In the genomic region with DNA sequence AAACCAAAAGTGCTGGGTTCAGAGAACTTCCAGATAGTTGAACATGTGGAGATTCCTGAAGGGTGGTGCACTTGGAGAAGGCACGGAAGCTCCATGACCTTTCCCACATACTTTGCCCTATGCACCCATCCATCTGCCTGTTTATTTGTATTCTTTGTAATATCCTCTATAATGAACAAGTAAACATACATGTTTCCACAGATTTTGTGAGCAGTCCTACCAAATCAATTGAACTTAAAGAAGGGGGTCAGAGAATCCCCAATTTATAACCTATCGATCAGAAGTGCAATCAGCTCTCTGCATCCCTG, we compare ENCODE assay signal across 20 cellular contexts.
DNase-seq lines count a peak whose midpoint lies in the region; ATAC-seq and TF ChIP-seq lines count a peak whose summit lies in the region.
"Had no signal": no experiment of that assay in that cellular context is flagged by ENCODE, and none has a peak within 500 bp of the region (broad histone marks: within the 10 kb centered on the region; RNA-seq: fewer than 3 reads in every experiment).

No MANE protein-coding gene starts in this region.

- RAD21 ChIA-PET in HCT116 (lab: Charles Lee; ENCODE audit: low non-redundant PET in 1 of 2, low total read pairs in 2 of 2, uncharacterized antibody in 2 of 2, unreplicated experiment in 2 of 2) = no interaction called here

- H3K4me1 ChIP-seq in HCT116 (ENCODE audit: control insufficient read depth in 1 of 2, insufficient read depth in 2 of 2, low read length in 2 of 2) = peaks cover 0 to 14% of the 10 kb centered on the region in 2 experiments; a peak in 1 of 4 replicates
- peaks cover 12% of the 10 kb centered on the region for H3K4me1 ChIP-seq in HUES6 (ENCODE audit: control insufficient read depth, insufficient read depth, low read length)
- no peaks in the 10 kb centered on the region for H3K4me1 ChIP-seq in mesendoderm (ENCODE audit: control insufficient read depth, low read depth, low read length)
- H3K4me1 ChIP-seq: BE2C had no signal

- H3K27me3 ChIP-seq in HCT116 (ENCODE audit: insufficient read depth, low read length) = no peaks in the 10 kb centered on the region; the same call in 1 of the 2 replicates
- no peaks in the 10 kb centered on the region for H3K27me3 ChIP-seq in HUES6 (ENCODE audit: control insufficient read depth, insufficient read depth, low read length)
- H3K27me3 ChIP-seq in mesendoderm (ENCODE audit: insufficient read depth, low read length, poor library complexity) = no peaks in the 10 kb centered on the region
- H3K27me3 ChIP-seq: BE2C, MG63, SJSA1 had no signal

- H4K5ac ChIP-seq in mesendoderm (ENCODE audit: low read length) = no peak overlapping the region

- no peak overlapping the region for H3K23ac ChIP-seq in mesendoderm (ENCODE audit: low read length)

- peak overlapping the region; percentile 8 for H2AFZ ChIP-seq in HCT116 (ENCODE audit: low read depth, low read length, poor library complexity, severe bottlenecking)

- POLR2A ChIA-PET in HCT116 (lab: Charles Lee) = no interaction called here

- no peak overlapping the region for H4K8ac ChIP-seq in mesendoderm (ENCODE audit: low read depth, low read length)

- H3K36me3 ChIP-seq in HCT116 (ENCODE audit: control insufficient read depth in 1 of 2, insufficient read depth in 2 of 2, low read length in 2 of 2) (no peaks in the 10 kb centered on the region), HUES6 (ENCODE audit: control insufficient read depth, insufficient read depth, low read length) (no peaks in the 10 kb centered on the region), mesendoderm (ENCODE audit: control insufficient read depth, insufficient read depth, low read length) (no peaks in the 10 kb centered on the region)
- H3K36me3 ChIP-seq: BE2C, MG63, SJSA1 had no signal

- CTCF ChIA-PET in HCT116 (lab: Charles Lee) = no interaction called here

- H2BK15ac ChIP-seq in mesendoderm (replicated peaks; ENCODE audit: low read depth) = peak overlapping the region; percentile 92

- H3K9me3 ChIP-seq in HCT116 (ENCODE audit: control insufficient read depth in 1 of 2, insufficient read depth in 1 of 2, low read depth in 1 of 2, low read length in 2 of 2) (no peaks in the 10 kb centered on the region), HUES6 (ENCODE audit: control insufficient read depth, insufficient read depth, low read depth, low read length) (0 out of 2 replicates have a peak, but pooled peaks cover 3% of the 10 kb centered on the region)
- H3K9me3 ChIP-seq: BE2C, SJSA1 had no signal

- no peak overlapping the region for H2BK120ac ChIP-seq in mesendoderm (ENCODE audit: low read depth, low read length)

- no peak for ATAC-seq in HCT116
- ATAC-seq in GM21529 (IDR thresholded peaks at IDR 0.05; ENCODE audit: unreplicated experiment) = no peak

- H3K18ac ChIP-seq in mesendoderm (ENCODE audit: low read length) = peak overlapping the region; percentile 95

- no peak for TF ChIP-seq POLR2A in HCT116 (IDR thresholded peaks at IDR 0.05; ENCODE audit: borderline replicate concordance, extremely low read depth, insufficient read depth, insufficient read length)

- no TSS peak for BruUV-seq in HCT116 (replicated peaks; lab: Mats Ljungman, UMichigan)

- WGBS in mesendoderm (ENCODE audit: extremely low coverage, insufficient coverage, low lambda C conversion rate) = no CpG with 5 or more reads among the region's 2 CpGs

- no peaks in the 10 kb centered on the region for H3K79me2 ChIP-seq in HCT116 (ENCODE audit: insufficient read depth, low read length)
- H3K79me2 ChIP-seq in mesendoderm (ENCODE audit: control insufficient read depth, insufficient read depth, low read length) = no peaks in the 10 kb centered on the region

- H3K4me3 ChIP-seq in HCT116 (replicated peaks in 1 of 2; ENCODE audit: low read depth in 1 of 2, low read length in 2 of 2) (no peak overlapping the region), HUES6 (ENCODE audit: low read depth, low read length) (no peak overlapping the region), coronary artery (no peak overlapping the region), mesendoderm (ENCODE audit: low read length) (no peak overlapping the region)
- H3K4me3 ChIP-seq: MG63, SJSA1 had no signal

- no peak overlapping the region for H2AK5ac ChIP-seq in mesendoderm (ENCODE audit: low read length)

- H3K9ac ChIP-seq in HCT116 (ENCODE audit: low read length) (no peak overlapping the region), HUES6 (ENCODE audit: low read length) (peak overlapping the region; percentile 23), mesendoderm (ENCODE audit: low read length) (no peak overlapping the region)

- H3K9me2 ChIP-seq in HCT116 (ENCODE audit: insufficient read depth) = no peaks in the 10 kb centered on the region

- intact Hi-C loops in HCT116 (cut with micrococcal nuclease) = no loop called here
- intact Hi-C loops in posterior vena cava (cut with DNase I) = no loop called here

- TF ChIP-seq RAD21 in HCT116 (IDR thresholded peaks at IDR 0.05; ENCODE audit: low read depth) = no peak

- H3K4me2 ChIP-seq in HCT116 (ENCODE audit: low read length) (no peak overlapping the region), mesendoderm (ENCODE audit: low read length) (no peak overlapping the region)

- H2BK5ac ChIP-seq in mesendoderm (ENCODE audit: low read length) = peak overlapping the region; percentile 71

- no peak for DNase-seq in HCT116 (ENCODE audit: low read depth, low spot score)
- peak; percentile 4 for DNase-seq in coronary artery (ENCODE audit: low spot score)
- no peak for DNase-seq in mesendoderm
- DNase-seq in posterior vena cava (ENCODE audit: low spot score) = no peak
- no peak for DNase-seq in ACHN
- DNase-seq: BE2C, Calu3, DMS153, DND-41, H7, KBM-7, MG63, NCI-H2029, NCI-H446 treated with DMSO at 0.1 percent for 48 hours, NCI-H526, Right ventricle myocardium superior, RPMI8226 had no signal

- H3K79me1 ChIP-seq in mesendoderm (ENCODE audit: low read length) = no peaks in the 10 kb centered on the region

- TF ChIP-seq CTCF in HCT116 (IDR thresholded peaks at IDR 0.05 in 2 of 3, conservative IDR thresholded peaks at IDR 0.05 in 1 of 3; ENCODE audit: borderline replicate concordance in 1 of 3, insufficient read depth in 1 of 3, low read depth in 2 of 3, low read length in 2 of 3) (no peak), coronary artery (IDR thresholded peaks at IDR 0.05) (no peak)

- no peaks in the 10 kb centered on the region for H4K20me1 ChIP-seq in HCT116 (ENCODE audit: insufficient read depth)

- H3K27ac ChIP-seq in HCT116 (ENCODE audit: low read depth, low read length) (no peak overlapping the region), HUES6 (ENCODE audit: low read depth, low read length) (peak overlapping the region; percentile 62; the same call in 1 of the 2 replicates), coronary artery (no peak overlapping the region), mesendoderm (ENCODE audit: low read depth, low read length) (peak overlapping the region; percentile 74)
- H3K27ac ChIP-seq: SJSA1 had no signal

- H3K4ac ChIP-seq in mesendoderm (ENCODE audit: low read depth, low read length) = no peak overlapping the region

- peak overlapping the region; percentile 37 for H3K56ac ChIP-seq in mesendoderm (ENCODE audit: low read length)

- in situ Hi-C loops in ACHN (cut with HindIII; ENCODE audit: low pct_ligation_motif_present, low pct_unique_long_range_greater_than_20kb, low sequenced_read_pairs) = no loop called here

TF ChIP-seq in HCT116, 20 proteins besides CTCF, POLR2A, EP300 and RAD21 (continues in another document):
- no peak for TF ChIP-seq SIN3A (IDR thresholded peaks at IDR 0.05; ENCODE audit: low read depth)
- no peak for TF ChIP-seq ZBTB33 (IDR thresholded peaks at IDR 0.05; ENCODE audit: extremely low read depth, insufficient replicate concordance, low read length)
- no peak for TF ChIP-seq FOSL1 (IDR thresholded peaks at IDR 0.05; ENCODE audit: low read depth)
- TF ChIP-seq SP1 (IDR thresholded peaks at IDR 0.05; ENCODE audit: low read depth) = no peak
- no peak for TF ChIP-seq EZH2 (IDR thresholded peaks at IDR 0.05)
- no peak for TF ChIP-seq YY1 (IDR thresholded peaks at IDR 0.05; ENCODE audit: extremely low read depth, insufficient replicate concordance, low read depth, low read length)
- no peak for TF ChIP-seq CEBPB (IDR thresholded peaks at IDR 0.05; ENCODE audit: low read depth)
- no peak for TF ChIP-seq CBX3 (IDR thresholded peaks at IDR 0.05; ENCODE audit: low read depth)
- TF ChIP-seq JUND (IDR thresholded peaks at IDR 0.05) = no peak
- no peak for TF ChIP-seq ELF1 (IDR thresholded peaks at IDR 0.05; ENCODE audit: borderline replicate concordance, low read depth)
- TF ChIP-seq EZH2phosphoT487 (IDR thresholded peaks at IDR 0.05; ENCODE audit: borderline replicate concordance) = no peak
- no peak for TF ChIP-seq ATF3 (IDR thresholded peaks at IDR 0.05)
- no peak for TF ChIP-seq ZFX (IDR thresholded peaks at IDR 0.05)
- no peak for TF ChIP-seq ZNF274 (IDR thresholded peaks at IDR 0.05; ENCODE audit: low read depth, low read length)
- no peak for TF ChIP-seq TCF7L2 (IDR thresholded peaks at IDR 0.05; ENCODE audit: borderline replicate concordance, extremely low read depth, insufficient read depth, insufficient read length)
- no peak for TF ChIP-seq SRF (IDR thresholded peaks at IDR 0.05; ENCODE audit: low read depth)
- no peak for TF ChIP-seq POLR2AphosphoS5 (IDR thresholded peaks at IDR 0.05; ENCODE audit: low read depth, low read length)

Comparison
In these comparisons a context has a peak if more than half of its experiments do, and no peak if none do; other contexts are left out.
1. H3K27ac ChIP-seq: peak in HUES6 (single experiment) and mesendoderm (single experiment); none in HCT116 (single experiment) and coronary artery (0 of 2).